ENCODE assay signal across 19 cellular contexts in genomic region chr1:51327386-51327785, GRCh38. TPM values are rescaled to one million over a fixed set of nuclear protein-coding genes. Genes with fewer than 3 reads are reported as not detected.
A peak's percentile ranks its signal among the peaks of the same experiment; 100 is the strongest.
DNase-seq lines count a peak whose midpoint lies in the region; ATAC-seq, FAIRE-seq and TF ChIP-seq lines count a peak whose summit lies in the region.
"Had no signal": no experiment of that assay in that cellular context is flagged by ENCODE, and none has a peak within 500 bp of the region (broad histone marks: within the 10 kb centered on the region; RNA-seq: fewer than 3 reads in every experiment).

No MANE protein-coding gene starts in this region.

- DNase-seq in EH (ENCODE audit: low read depth) (peak; percentile 31), IMR-90 (peak; percentile 47), K562 (ENCODE audit: extremely low read depth in 1 of 4, low spot score in 3 of 4) (no peak), iris pigment epithelial cell (ENCODE audit: low read depth) (peak; percentile 35), NOMO-1 treated with dmso at 0.1 percent for 144 hours (lab: John Stamatoyannopoulos, UW; ENCODE audit: unreplicated experiment) (no peak)
- DNase-seq in activated CD8-positive, alpha-beta T cell treated with anti-CD3 and anti-CD28 coated beads, Interleukin-2, amount 10 ng/mL, durations not matched to agents 7 days and 5 days = no peak
- DNase-seq in activated CD4-positive, alpha-beta T cell treated with anti-CD3 and anti-CD28 coated beads, Interleukin-2, amount 10 ng/mL, durations not matched to agents 24 days and 14 days = no peak
- no peak for DNase-seq in activated naive CD4-positive, alpha-beta T cell treated with anti-CD3 and anti-CD28 coated beads, Interleukin-2, amount 10 ng/mL, durations not matched to agents 7 days and 5 days
- DNase-seq: C1 segment of cervical spinal cord, H7, NCI-H1105 treated with DMSO at 0.1 percent for 48 hours, NCI-H1694 treated with DMSO at 0.1 percent for 48 hours, NCI-H446, NCI-H748 treated with DMSO at 0.1 percent for 48 hours had no signal

- POLR2A ChIA-PET in IMR-90 (lab: Charles Lee; ENCODE audit: unreplicated experiment) = no interaction called here
- POLR2A ChIA-PET in K562 (lab: Yijun Ruan, JAX) = interaction anchor here (0.6 to 0.7 kb wide), 2 partner anchors 78 to 1019 kb away, joined by 4 to 5 read pairs; no protein-coding TSS in a partner anchor
- POLR2A ChIA-PET in activated CD8-positive, alpha-beta T cell treated with anti-CD3 and anti-CD28 coated beads, Interleukin-2, amount 10 ng/mL, durations not matched to agents 7 days and 5 days (lab: Charles Lee) = no interaction called here

- H3K9me1 ChIP-seq in IMR-90 (ENCODE audit: insufficient read depth, low read length) (peaks cover 4% of the 10 kb centered on the region), K562 (ENCODE audit: control insufficient read depth, insufficient read depth, low read length) (no peaks in the 10 kb centered on the region)

- in situ Hi-C loops in IMR-90 (cut with MboI; ENCODE audit: low sequenced_read_pairs) = no loop called here
- in situ Hi-C loops in K562 (cut with MboI) = no loop called here

- peaks cover 48% of the 10 kb centered on the region for H3K27me3 Mint-ChIP-seq in activated CD8-positive, alpha-beta T cell treated with anti-CD3 and anti-CD28 coated beads, Interleukin-2, amount 10 ng/mL, durations not matched to agents 7 days and 5 days (ENCODE audit: low read depth)
- H3K27me3 Mint-ChIP-seq in activated CD4-positive, alpha-beta T cell treated with anti-CD3 and anti-CD28 coated beads, Interleukin-2, amount 10 ng/mL, durations not matched to agents 24 days and 14 days = peaks cover 41% of the 10 kb centered on the region
- H3K27me3 Mint-ChIP-seq in activated naive CD4-positive, alpha-beta T cell treated with anti-CD3 and anti-CD28 coated beads, Interleukin-2, amount 10 ng/mL, durations not matched to agents 7 days and 5 days = peaks cover 71% of the 10 kb centered on the region

- no peak overlapping the region for H4K8ac ChIP-seq in IMR-90 (ENCODE audit: low read depth in 2 of 2, low read length in 2 of 2)

- no peak overlapping the region for H3K27ac ChIP-seq in IMR-90 (ENCODE audit: insufficient read depth, low read length)
- no peak overlapping the region for H3K27ac ChIP-seq in K562 (ENCODE audit: extremely low read depth, low read depth, low read length)
- H3K27ac ChIP-seq: A549 had no signal

- dilution Hi-C loops in IMR-90 (cut with HindIII; ENCODE audit: low sequenced_read_pairs, unreplicated experiment) = no loop called here

- H2AK5ac ChIP-seq in IMR-90 (ENCODE audit: low read depth, low read length) = no peak overlapping the region

- H3K27ac Mint-ChIP-seq in activated CD8-positive, alpha-beta T cell treated with anti-CD3 and anti-CD28 coated beads, Interleukin-2, amount 10 ng/mL, durations not matched to agents 7 days and 5 days = no peak overlapping the region
- no peak overlapping the region for H3K27ac Mint-ChIP-seq in activated CD4-positive, alpha-beta T cell treated with anti-CD3 and anti-CD28 coated beads, Interleukin-2, amount 10 ng/mL, durations not matched to agents 24 days and 14 days
- no peak overlapping the region for H3K27ac Mint-ChIP-seq in activated naive CD4-positive, alpha-beta T cell treated with anti-CD3 and anti-CD28 coated beads, Interleukin-2, amount 10 ng/mL, durations not matched to agents 7 days and 5 days
- H3K27ac Mint-ChIP-seq: IgD-negative memory B cell had no signal

- H3K14ac ChIP-seq in IMR-90 (replicated peaks; ENCODE audit: low read depth, low read length) = no peak overlapping the region

- no peak for FAIRE-seq in K562 (lab: Jason Lieb, UNC)
- FAIRE-seq: A549 had no signal

- ATAC-seq in IMR-90 (ENCODE audit: low read depth) (no peak), K562 (no peak)
- ATAC-seq in activated CD8-positive, alpha-beta T cell treated with anti-CD3 and anti-CD28 coated beads, Interleukin-2, amount 10 ng/mL, durations not matched to agents 7 days and 5 days = no peak
- ATAC-seq: A549, Right ventricle myocardium inferior had no signal

- H2BK15ac ChIP-seq in IMR-90 (ENCODE audit: low read depth, low read length) = no peak overlapping the region

- H3K9me3 ChIP-seq in IMR-90 (ENCODE audit: control insufficient read depth, insufficient read depth, low read length) (no peaks in the 10 kb centered on the region; the same call in 1 of the 2 replicates), K562 (replicated peaks; ENCODE audit: control insufficient read depth, insufficient read depth, low read depth, low read length) (no peaks in the 10 kb centered on the region)
- H3K9me3 ChIP-seq: A549 had no signal

- no peaks in the 10 kb centered on the region for H3K79me2 ChIP-seq in K562 (ENCODE audit: control insufficient read depth, insufficient read depth, low read length)

- no peak for TF ChIP-seq EP300 in K562 (IDR thresholded peaks at IDR 0.05; ENCODE audit: low read length)

- TF ChIP-seq RAD21 in IMR-90 (IDR thresholded peaks at IDR 0.05; ENCODE audit: low read length) (no peak), K562 (CRISPR knock-in tag; conservative IDR thresholded peaks at IDR 0.05 in 1 of 2, IDR thresholded peaks at IDR 0.05 in 1 of 2) (no peak)

- no peak overlapping the region for H3K23ac ChIP-seq in IMR-90 (ENCODE audit: low read depth, low read length)

- peaks cover 7% of the 10 kb centered on the region for H3K4me1 Mint-ChIP-seq in activated CD8-positive, alpha-beta T cell treated with anti-CD3 and anti-CD28 coated beads, Interleukin-2, amount 10 ng/mL, durations not matched to agents 7 days and 5 days (ENCODE audit: low read depth)
- peaks cover 12% of the 10 kb centered on the region for H3K4me1 Mint-ChIP-seq in activated CD4-positive, alpha-beta T cell treated with anti-CD3 and anti-CD28 coated beads, Interleukin-2, amount 10 ng/mL, durations not matched to agents 24 days and 14 days
- H3K4me1 Mint-ChIP-seq in activated naive CD4-positive, alpha-beta T cell treated with anti-CD3 and anti-CD28 coated beads, Interleukin-2, amount 10 ng/mL, durations not matched to agents 7 days and 5 days = peaks cover 7% of the 10 kb centered on the region

- no peaks in the 10 kb centered on the region for H3K79me1 ChIP-seq in IMR-90 (ENCODE audit: low read depth in 1 of 2, low read length in 2 of 2)

- H4K20me1 ChIP-seq in IMR-90 (ENCODE audit: insufficient read depth, low read length) = no peaks in the 10 kb centered on the region
- H4K20me1 ChIP-seq in K562 (replicated peaks; ENCODE audit: control insufficient read depth, insufficient read depth, low read length) = no peaks in the 10 kb centered on the region

- H3K4me3 ChIP-seq in IMR-90 (ENCODE audit: insufficient read depth, low read depth, low read length) = no peak overlapping the region
- no peak overlapping the region for H3K4me3 ChIP-seq in K562
- H3K4me3 ChIP-seq: A549 had no signal

- H2BK5ac ChIP-seq in IMR-90 (ENCODE audit: low read depth, low read length, poor library complexity, severe bottlenecking) = no peak overlapping the region

- H2AFZ ChIP-seq in IMR-90 (replicated peaks; ENCODE audit: low read length, poor library complexity) (no peak overlapping the region), K562 (ENCODE audit: low read depth, low read length) (peak overlapping the region; percentile 9; the same call in 1 of the 2 replicates)

- intact Hi-C loops in IMR-90 (cut with micrococcal nuclease) = no loop called here
- intact Hi-C loops in K562 (cut with micrococcal nuclease) = no loop called here
- intact Hi-C loops in activated CD4-positive, alpha-beta T cell treated with anti-CD3 and anti-CD28 coated beads, Interleukin-2, amount 10 ng/mL, durations not matched to agents 24 days and 14 days (cut with micrococcal nuclease) = no loop called here

- H3K4ac ChIP-seq in IMR-90 (ENCODE audit: low read depth, low read length) = no peak overlapping the region

- CTCF ChIA-PET in IMR-90 (lab: Yijun Ruan, JAX) = interaction anchor here (0.9 kb wide), 1 partner anchor 12 kb away, joined by 3 read pairs; no protein-coding TSS in a partner anchor
- CTCF ChIA-PET in K562 (lab: Yijun Ruan, JAX; ENCODE audit: low intra/inter-chr PET ratio) = no interaction called here
- CTCF ChIA-PET in activated CD8-positive, alpha-beta T cell treated with anti-CD3 and anti-CD28 coated beads, Interleukin-2, amount 10 ng/mL, durations not matched to agents 7 days and 5 days (lab: Charles Lee) = no interaction called here
- CTCF ChIA-PET in activated naive CD4-positive, alpha-beta T cell treated with anti-CD3 and anti-CD28 coated beads, Interleukin-2, amount 10 ng/mL, durations not matched to agents 7 days and 5 days (lab: Charles Lee) = no interaction called here

- H3K4me1 ChIP-seq in IMR-90 (ENCODE audit: control insufficient read depth, insufficient read depth, low read length) (peaks cover 12% of the 10 kb centered on the region), K562 (replicated peaks in 1 of 2; ENCODE audit: control insufficient read depth in 2 of 2, insufficient read depth in 2 of 2, low read length in 2 of 2) (peaks cover 39 to 40% of the 10 kb centered on the region in 2 experiments)

- TF ChIP-seq CTCF in IMR-90 (conservative IDR thresholded peaks at IDR 0.05; ENCODE audit: low read depth, low read length) = no peak
- no peak for TF ChIP-seq CTCF in K562 (IDR thresholded peaks at IDR 0.05 in 2 of 3, conservative IDR thresholded peaks at IDR 0.05 in 1 of 3; ENCODE audit: insufficient read depth in 2 of 3, low read depth in 1 of 3, low read length in 3 of 3)

- H3K27me3 ChIP-seq in IMR-90 (ENCODE audit: control insufficient read depth, insufficient read depth, low read length) (peaks cover 4% of the 10 kb centered on the region; the same call in 1 of the 2 replicates), K562 (ENCODE audit: control insufficient read depth in 2 of 2, insufficient read depth in 2 of 2, low read length in 2 of 2) (no peaks in the 10 kb centered on the region)

- H3K56ac ChIP-seq in IMR-90 (ENCODE audit: extremely low read depth, insufficient read depth, low read length) = no peak overlapping the region

- H3K9me3 Mint-ChIP-seq in activated CD8-positive, alpha-beta T cell treated with anti-CD3 and anti-CD28 coated beads, Interleukin-2, amount 10 ng/mL, durations not matched to agents 7 days and 5 days (ENCODE audit: insufficient read depth) = no peaks in the 10 kb centered on the region
- H3K9me3 Mint-ChIP-seq in activated CD4-positive, alpha-beta T cell treated with anti-CD3 and anti-CD28 coated beads, Interleukin-2, amount 10 ng/mL, durations not matched to agents 24 days and 14 days = no peaks in the 10 kb centered on the region
- no peaks in the 10 kb centered on the region for H3K9me3 Mint-ChIP-seq in activated naive CD4-positive, alpha-beta T cell treated with anti-CD3 and anti-CD28 coated beads, Interleukin-2, amount 10 ng/mL, durations not matched to agents 7 days and 5 days
- H3K9me3 Mint-ChIP-seq: IgD-negative memory B cell had no signal

- H3K4me2 ChIP-seq in IMR-90 (ENCODE audit: low read depth, low read length) (no peak overlapping the region), K562 (ENCODE audit: insufficient read depth, low read length) (no peak overlapping the region)
- H3K4me2 ChIP-seq: A549 had no signal

- no peak overlapping the region for H2BK120ac ChIP-seq in IMR-90 (ENCODE audit: low read depth, low read length)

- no peak overlapping the region for H3K4me3 Mint-ChIP-seq in activated CD8-positive, alpha-beta T cell treated with anti-CD3 and anti-CD28 coated beads, Interleukin-2, amount 10 ng/mL, durations not matched to agents 7 days and 5 days
- no peak overlapping the region for H3K4me3 Mint-ChIP-seq in activated CD4-positive, alpha-beta T cell treated with anti-CD3 and anti-CD28 coated beads, Interleukin-2, amount 10 ng/mL, durations not matched to agents 24 days and 14 days
- no peak overlapping the region for H3K4me3 Mint-ChIP-seq in activated naive CD4-positive, alpha-beta T cell treated with anti-CD3 and anti-CD28 coated beads, Interleukin-2, amount 10 ng/mL, durations not matched to agents 7 days and 5 days
- H3K4me3 Mint-ChIP-seq: IgD-negative memory B cell had no signal

- WGBS in IMR-90 (ENCODE audit: extremely low coverage in 2 of 2, insufficient read length in 1 of 2), 2 experiments = no CpG with 5 or more reads among the region's 5 CpGs
- WGBS in K562 (ENCODE audit: insufficient coverage, low coverage, missing lambda C conversion rate) = 64% methylated on average over 5 of the region's 5 CpGs

- BruUV-seq in IMR-90 (replicated peaks; lab: Mats Ljungman, UMichigan) (no TSS peak), K562 (replicated peaks; lab: Mats Ljungman, UMichigan) (no TSS peak)

- no peak overlapping the region for H3K18ac ChIP-seq in IMR-90 (ENCODE audit: low read depth, low read length)

- TF ChIP-seq POLR2A in IMR-90 (IDR thresholded peaks at IDR 0.05; ENCODE audit: low read depth, low read length) (no peak), K562 (conservative IDR thresholded peaks at IDR 0.05) (no peak)

- no peaks in the 10 kb centered on the region for H3K36me3 Mint-ChIP-seq in activated CD8-positive, alpha-beta T cell treated with anti-CD3 and anti-CD28 coated beads, Interleukin-2, amount 10 ng/mL, durations not matched to agents 7 days and 5 days (ENCODE audit: low read depth)
- no peaks in the 10 kb centered on the region for H3K36me3 Mint-ChIP-seq in activated CD4-positive, alpha-beta T cell treated with anti-CD3 and anti-CD28 coated beads, Interleukin-2, amount 10 ng/mL, durations not matched to agents 24 days and 14 days (ENCODE audit: low read depth)
- no peaks in the 10 kb centered on the region for H3K36me3 Mint-ChIP-seq in activated naive CD4-positive, alpha-beta T cell treated with anti-CD3 and anti-CD28 coated beads, Interleukin-2, amount 10 ng/mL, durations not matched to agents 7 days and 5 days

- no peak overlapping the region for H4K5ac ChIP-seq in IMR-90 (ENCODE audit: low read depth, low read length)

- H4K91ac ChIP-seq in IMR-90 (ENCODE audit: insufficient read depth, low read depth, low read length) = no peak overlapping the region

- H3K36me3 ChIP-seq in IMR-90 (ENCODE audit: control insufficient read depth, insufficient read depth, low read length) (no peaks in the 10 kb centered on the region), K562 (ENCODE audit: control insufficient read depth, insufficient read depth, low read length) (no peaks in the 10 kb centered on the region)

- H3K9ac ChIP-seq in IMR-90 (ENCODE audit: low read depth, low read length) (no peak overlapping the region), K562 (ENCODE audit: insufficient read depth in 1 of 2, low read depth in 2 of 2, low read length in 2 of 2) (no peak overlapping the region; a peak in 1 of 4 replicates)

- H2BK20ac ChIP-seq in IMR-90 (ENCODE audit: low read depth, low read length) = no peak overlapping the region

- H2AK9ac ChIP-seq in IMR-90 (replicated peaks; ENCODE audit: low read depth, low read length, poor library complexity) = no peak overlapping the region

RNA-seq across cellular contexts. Expression of gene TTC39A, which starts 3.0 kb away (rescaled TPM):
- 0.28 and 0.72 TPM in 2 replicates for total RNA-seq in IMR-90 (2012; rRNA removed)
- polyA plus RNA-seq in IMR-90 (2012; rRNA removed) = 0.62 and 0.79 TPM in 2 replicates
- 0.08 and 0.42 TPM in 2 replicates for polyA plus RNA-seq in IMR-90 (2012; cell fraction: cytosol; rRNA removed)
- 0.40 and 0.60 TPM in 2 replicates for polyA plus RNA-seq in IMR-90 (2012; cell fraction: nucleus; rRNA removed; ENCODE audit: low replicate concordance)
- 1.6 and 1.9 TPM in 2 replicates for total RNA-seq in K562 (2011; cell fraction: chromatin; rRNA removed; ENCODE audit: low replicate concordance)
- total RNA-seq in K562 (2011; cell fraction: nucleolus; rRNA removed) = 0.53 and 2.7 TPM in 2 replicates
- 0.51 and 2.1 TPM in 2 replicates for total RNA-seq in K562 (2011; cell fraction: nucleoplasm; rRNA removed)
- total RNA-seq in K562 (2014; rRNA removed) = 0.18 and 0.20 TPM in 2 replicates
- total RNA-seq in K562 (2014; rRNA removed; fragmentation: Illumina TruSeq; extraction: Trizol) = 0.40 and 0.48 TPM in 2 replicates
- total RNA-seq in K562 (2015; rRNA removed; fragmentation: Illumina TruSeq; extraction: Trizol) = 0.34 and 0.36 TPM in 2 replicates
- total RNA-seq in K562 (2021) = 0.53 and 0.92 TPM in 2 replicates
- 0.74 and 0.82 TPM in 2 replicates for polyA plus RNA-seq in K562 (2011; rRNA removed)
- 0.37 and 2.8 TPM in 2 replicates for polyA plus RNA-seq in K562 (2011; cell fraction: cytosol; rRNA removed)
- 0.51 and 0.75 TPM in 2 replicates for polyA plus RNA-seq in K562 (2011; cell fraction: nucleus; rRNA removed)
- polyA plus RNA-seq in K562 (2012) = 0.47 and 0.89 TPM in 2 replicates
- 0.27 and 0.32 TPM in 2 replicates for polyA plus RNA-seq in K562 (2014; fragmentation: Illumina TruSeq; extraction: Trizol)
- under 1 TPM; 0.21 to 0.35 TPM for polyA plus RNA-seq in K562 (2014; fragmentation: Nextera tagmentation; extraction: Ambion mirVana)
- polyA plus RNA-seq in K562 (2014; rRNA removed) = 0.19 and 0.23 TPM in 2 replicates
- polyA minus RNA-seq in K562 (2011; rRNA and poly(A)+ RNA removed) = 2.0 and 2.1 TPM in 2 replicates
- polyA minus RNA-seq in K562 (2011; cell fraction: cytosol; rRNA and poly(A)+ RNA removed) = not detected in 2 replicates
- 0.13 and 0.89 TPM in 2 replicates for polyA minus RNA-seq in K562 (2011; cell fraction: nucleus; rRNA and poly(A)+ RNA removed)
- total RNA-seq in activated CD8-positive, alpha-beta T cell treated with anti-CD3 and anti-CD28 coated beads, Interleukin-2, amount 10 ng/mL, durations not matched to agents 7 days and 5 days = not detected
- total RNA-seq in activated CD4-positive, alpha-beta T cell treated with anti-CD3 and anti-CD28 coated beads, Interleukin-2, amount 10 ng/mL, durations not matched to agents 24 days and 14 days = 0.12 and 0.28 TPM in 2 replicates
- total RNA-seq: HT1080, LHCN-M2 had no signal
- polyA plus RNA-seq: IgD-negative memory B cell had no signal

Comparison
In these comparisons a context has a peak if more than half of its experiments do, and no peak if none do; other contexts are left out.
1. DNase-seq: peak in EH (single experiment), IMR-90 (single experiment) and iris pigment epithelial cell (single experiment); none in K562 (0 of 4), activated CD8-positive, alpha-beta T cell treated with anti-CD3 and anti-CD28 coated beads, Interleukin-2, amount 10 ng/mL, durations not matched to agents 7 days and 5 days (single experiment), activated CD4-positive, alpha-beta T cell treated with anti-CD3 and anti-CD28 coated beads, Interleukin-2, amount 10 ng/mL, durations not matched to agents 24 days and 14 days (single experiment), activated naive CD4-positive, alpha-beta T cell treated with anti-CD3 and anti-CD28 coated beads, Interleukin-2, amount 10 ng/mL, durations not matched to agents 7 days and 5 days (single experiment) and NOMO-1 treated with dmso at 0.1 percent for 144 hours (single experiment).